15 cellular contexts compared by ENCODE assay signal in the genomic region with DNA sequence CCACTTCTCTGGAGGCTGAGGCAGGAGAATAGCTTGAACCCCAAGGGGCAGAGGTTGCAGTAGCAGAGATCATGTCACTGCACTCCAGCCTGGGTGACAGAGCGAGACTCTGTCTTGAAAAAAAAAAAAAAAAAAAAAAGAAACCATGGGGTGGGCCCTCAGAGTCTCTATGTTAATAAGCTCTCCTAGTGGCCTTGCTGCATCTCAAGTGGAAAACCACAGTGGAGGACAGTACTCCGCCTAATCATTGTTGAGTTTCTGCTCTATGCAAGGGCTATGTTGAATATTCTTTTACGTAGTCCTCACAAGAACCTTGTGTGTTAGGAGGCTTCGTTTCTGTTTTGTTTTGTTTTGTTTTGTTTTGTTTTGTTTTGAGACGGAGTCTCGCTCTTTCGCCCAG. TPM values are rescaled to one million over a fixed set of nuclear protein-coding genes. Genes with fewer than 3 reads are reported as not detected.
DNase-seq lines count a peak whose midpoint lies in the region; ATAC-seq and TF ChIP-seq lines count a peak whose summit lies in the region.
"Had no signal": no experiment of that assay in that cellular context is flagged by ENCODE, and none has a peak within 500 bp of the region (broad histone marks: within the 10 kb centered on the region; RNA-seq: fewer than 3 reads in every experiment).

No MANE protein-coding gene starts in this region.

- H3K4me3 ChIP-seq in left ventricle myocardium inferior (no peak overlapping the region), heart left ventricle (no peak overlapping the region), osteoblast (ENCODE audit: insufficient read depth, low read length) (no peak overlapping the region)
- H3K4me3 ChIP-seq: Peyer's patch had no signal

- no peak overlapping the region for H3K4me2 ChIP-seq in osteoblast (ENCODE audit: insufficient read depth, low read length)

- H3K27me3 ChIP-seq in left ventricle myocardium inferior (ENCODE audit: low read depth), result no peaks in the 10 kb centered on the region
- H3K27me3 ChIP-seq in heart left ventricle, result no peaks in the 10 kb centered on the region
- H3K27me3 ChIP-seq in osteoblast (ENCODE audit: insufficient read depth, low read length), result no peaks in the 10 kb centered on the region
- H3K27me3 ChIP-seq: Peyer's patch had no signal

- H3K9me3 Mint-ChIP-seq in HFFc6, result no peaks in the 10 kb centered on the region
- H3K9me3 Mint-ChIP-seq: CD4-positive, CD25-positive, alpha-beta regulatory T cell had no signal

- H3K27ac ChIP-seq in left ventricle myocardium inferior (replicated peaks) (peak overlapping the region; percentile 34), heart left ventricle (peak overlapping the region in 1 of 12 donors; percentile 33), osteoblast (ENCODE audit: low read depth, low read length) (no peak overlapping the region)
- H3K27ac ChIP-seq: Peyer's patch had no signal

- TF ChIP-seq POLR2A in heart left ventricle (IDR thresholded peaks at IDR 0.05), result no peak

- intact Hi-C loops in left ventricle myocardium inferior (cut with micrococcal nuclease) (no loop called here), heart left ventricle (cut with DNase I) (loop anchor here in 4 of 10 donors (5.0 to 10.0 kb wide), 4 partner anchors 82 to 162 kb away; a partner anchor contains a TSS)

- 0 out of 2 replicates have a peak overlapping the region, but pooled peaks have one; percentile 18 for H3K27ac Mint-ChIP-seq in HFFc6
- H3K27ac Mint-ChIP-seq: CD4-positive, CD25-positive, alpha-beta regulatory T cell had no signal

- DNase-seq in left ventricle myocardium inferior, result no peak
- DNase-seq in heart left ventricle, result no peak
- DNase-seq in HFFc6, result no peak
- peak; percentile 12 for DNase-seq in SW480 (ENCODE audit: low spot score)
- DNase-seq in osteoblast (ENCODE audit: insufficient read length, low spot score, missing footprints), result peak; percentile 45
- DNase-seq in NCI-H748 (lab: John Stamatoyannopoulos, UW; ENCODE audit: unreplicated experiment), result no peak
- no peak for DNase-seq in NCI-H2196 treated with DMSO at 0.1 percent for 48 hours (lab: John Stamatoyannopoulos, UW; ENCODE audit: unreplicated experiment)
- no peak for DNase-seq in activated CD4-positive, CD25-positive, alpha-beta regulatory T cell treated with anti-CD3 and anti-CD28 coated beads, Interleukin-2, amount 50 U/mL, for 72 hours
- DNase-seq: NCI-H1092, NCI-H1436, NCI-H187 treated with DMSO at 0.1 percent for 48 hours, NCI-H2107, NCI-H524 treated with DMSO at 0.1 percent for 48 hours, Peyer's patch had no signal

- H3K4me1 Mint-ChIP-seq in HFFc6 (ENCODE audit: low read depth), result peaks cover 19% of the 10 kb centered on the region
- H3K4me1 Mint-ChIP-seq: CD4-positive, CD25-positive, alpha-beta regulatory T cell had no signal

- peaks cover 21% of the 10 kb centered on the region for H3K4me1 ChIP-seq in left ventricle myocardium inferior
- H3K4me1 ChIP-seq in heart left ventricle, result peaks cover 0 to 17% (median 3%) of the 10 kb centered on the region in 12 donors
- no peaks in the 10 kb centered on the region for H3K4me1 ChIP-seq in osteoblast (ENCODE audit: insufficient read depth, low read length)
- H3K4me1 ChIP-seq: Peyer's patch had no signal

- H3K79me2 ChIP-seq in osteoblast (ENCODE audit: insufficient read depth, low read length), result no peaks in the 10 kb centered on the region

- no peak overlapping the region for H3K4me3 Mint-ChIP-seq in HFFc6
- H3K4me3 Mint-ChIP-seq: CD4-positive, CD25-positive, alpha-beta regulatory T cell had no signal

- ATAC-seq in heart left ventricle, result no peak

- WGBS in heart left ventricle, 4 donors, result 91 to 97% (median 94%) methylated on average over 7 of the region's 7 CpGs

- no peaks in the 10 kb centered on the region for H3K27me3 Mint-ChIP-seq in HFFc6 (ENCODE audit: insufficient read depth)
- H3K27me3 Mint-ChIP-seq: CD4-positive, CD25-positive, alpha-beta regulatory T cell had no signal

- H3K9me3 ChIP-seq in left ventricle myocardium inferior (replicated peaks), result no peaks in the 10 kb centered on the region
- H3K9me3 ChIP-seq in heart left ventricle, result no peaks in the 10 kb centered on the region
- no peaks in the 10 kb centered on the region for H3K9me3 ChIP-seq in osteoblast (ENCODE audit: low read depth, low read length)
- H3K9me3 ChIP-seq: Peyer's patch had no signal

- H2AFZ ChIP-seq in osteoblast (ENCODE audit: low read length), result no peak overlapping the region

- H4K20me1 ChIP-seq in osteoblast (ENCODE audit: insufficient read depth, low read length), result no peaks in the 10 kb centered on the region

- peaks cover 10% of the 10 kb centered on the region; the same call in 1 of the 2 replicates for H3K36me3 Mint-ChIP-seq in HFFc6 (ENCODE audit: low read depth)

- TF ChIP-seq CTCF in left ventricle myocardium inferior (IDR thresholded peaks at IDR 0.05; ENCODE audit: borderline replicate concordance), result no peak
- TF ChIP-seq CTCF in heart left ventricle (IDR thresholded peaks at IDR 0.05), result no peak
- TF ChIP-seq CTCF in HFFc6 (IDR thresholded peaks at IDR 0.05), result no peak
- no peak for TF ChIP-seq CTCF in osteoblast (IDR thresholded peaks at IDR 0.05; ENCODE audit: extremely low read depth, low read depth, low read length)

- H3K36me3 ChIP-seq in left ventricle myocardium inferior (peaks cover 81% of the 10 kb centered on the region), heart left ventricle (peaks cover 0 to 83% (median 71%) of the 10 kb centered on the region in 9 donors), osteoblast (ENCODE audit: insufficient read depth, low read length) (peaks cover 15% of the 10 kb centered on the region)

RNA-seq across cellular contexts. Expression of a gene that starts 48.9 kb away (rescaled TPM):
- total RNA-seq in left ventricle myocardium inferior (130 TPM), heart left ventricle (100 to 1,000 TPM in 4 of 9 donors, 10 to 100 TPM in 5; 56.0 to 139 (median 92.0) TPM), osteoblast (28.6 and 30.4 TPM in 2 replicates)
- 10 to 100 TPM; 29.1 to 29.5 TPM for polyA plus RNA-seq in heart left ventricle
- total RNA-seq in HFFc6 (2021; fragmentation: NEBNext Ultra II Directional; extraction: Animal tissue kit (Norgen Biotek cat#: 25700)), result 10 to 100 TPM; 25.3 to 50.4 (median 45.4) TPM

Comparison
In these comparisons a context has a peak if more than half of its experiments do, and no peak if none do; other contexts are left out.
1. DNase-seq: peak in SW480 (single experiment) and osteoblast (single experiment); none in left ventricle myocardium inferior (single experiment), heart left ventricle (0 of 5), HFFc6 (single experiment), NCI-H748 (single experiment), NCI-H2196 treated with DMSO at 0.1 percent for 48 hours (single experiment) and activated CD4-positive, CD25-positive, alpha-beta regulatory T cell treated with anti-CD3 and anti-CD28 coated beads, Interleukin-2, amount 50 U/mL, for 72 hours (single experiment).